12 cellular contexts compared by ENCODE assay signal in the genomic region with DNA sequence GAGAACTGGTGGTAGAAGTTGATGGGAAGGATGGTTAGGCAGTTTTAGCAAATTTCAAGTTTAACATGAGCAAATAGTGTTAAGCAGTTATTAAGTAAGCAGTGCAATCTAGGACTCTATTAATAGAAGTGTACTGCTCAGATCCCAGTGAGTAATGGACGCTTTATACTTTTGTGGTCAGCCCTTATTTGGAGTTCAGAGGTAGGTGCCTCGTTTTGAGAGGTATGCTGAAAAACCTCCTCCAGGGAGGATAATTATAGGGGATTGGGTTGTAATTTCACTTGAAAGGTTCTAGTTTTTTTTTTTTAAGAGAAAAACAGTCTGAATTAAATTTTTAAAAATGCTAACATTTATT. TPM values are rescaled to one million over a fixed set of nuclear protein-coding genes. Genes with fewer than 3 reads are reported as not detected.
DNase-seq lines count a peak whose midpoint lies in the region; ATAC-seq and TF ChIP-seq lines count a peak whose summit lies in the region.
"Had no signal": no experiment of that assay in that cellular context is flagged by ENCODE, and none has a peak within 500 bp of the region (broad histone marks: within the 10 kb centered on the region; RNA-seq: fewer than 3 reads in every experiment).

No MANE protein-coding gene starts in this region.

- H3K9me3 ChIP-seq in psoas muscle = no peaks in the 10 kb centered on the region
- H3K9me3 ChIP-seq: tibial artery had no signal

- CTCF ChIA-PET in RWPE1 (lab: Yijun Ruan, JAX) = no interaction called here
- CTCF ChIA-PET in activated CD8-positive, alpha-beta memory T cell treated with anti-CD3 and anti-CD28 coated beads, Interleukin-2, amount 10 ng/mL, durations not matched to agents 7 days and 5 days (lab: Charles Lee) = no interaction called here

- no peak overlapping the region for H3K27ac Mint-ChIP-seq in activated CD8-positive, alpha-beta memory T cell treated with anti-CD3 and anti-CD28 coated beads, Interleukin-2, amount 10 ng/mL, durations not matched to agents 7 days and 5 days

- H3K4me1 ChIP-seq in foreskin keratinocyte (peaks cover 17% of the 10 kb centered on the region), psoas muscle (peaks cover 9% of the 10 kb centered on the region)

- H3K4me1 Mint-ChIP-seq in activated CD8-positive, alpha-beta memory T cell treated with anti-CD3 and anti-CD28 coated beads, Interleukin-2, amount 10 ng/mL, durations not matched to agents 7 days and 5 days = peaks cover 4% of the 10 kb centered on the region

- TF ChIP-seq CTCF in RWPE1 (conservative IDR thresholded peaks at IDR 0.05; ENCODE audit: low read depth) (no peak), foreskin keratinocyte (conservative IDR thresholded peaks at IDR 0.05) (no peak), psoas muscle (IDR thresholded peaks at IDR 0.05) (no peak)

- peaks cover 1% of the 10 kb centered on the region for H3K36me3 Mint-ChIP-seq in activated CD8-positive, alpha-beta memory T cell treated with anti-CD3 and anti-CD28 coated beads, Interleukin-2, amount 10 ng/mL, durations not matched to agents 7 days and 5 days

- DNase-seq in HCEC 1CT (peak; percentile 15), RWPE1 (ENCODE audit: low spot score) (peak; percentile 14), foreskin keratinocyte (peak; percentile 42 to 60), psoas muscle (no peak), substantia nigra (lab: John Stamatoyannopoulos, UW) (no peak), DMS 273 treated with DMSO at 0.1 percent for 48 hours (lab: John Stamatoyannopoulos, UW) (no peak), caudate nucleus (lab: John Stamatoyannopoulos, UW) (no peak)
- no peak for DNase-seq in activated CD8-positive, alpha-beta memory T cell treated with anti-CD3 and anti-CD28 coated beads, Interleukin-2, amount 10 ng/mL, durations not matched to agents 7 days and 5 days
- DNase-seq: activated CD8-positive, alpha-beta memory T cell treated with anti-CD3 and anti-CD28 coated beads for 24 hours; hypothalamus; NCI-H2081 treated with DMSO at 0.1 percent for 48 hours; tibial artery had no signal

- WGBS in psoas muscle, 3 donors = 20 to 43% (median 26%) methylated on average over 2 of the region's 2 CpGs

- H3K27me3 ChIP-seq in foreskin keratinocyte (no peaks in the 10 kb centered on the region), psoas muscle (ENCODE audit: insufficient read depth in 3 of 3, low read length in 2 of 3) (no peaks in the 10 kb centered on the region)
- H3K27me3 ChIP-seq: tibial artery had no signal

- peak overlapping the region; percentile 35 for H3K4me3 ChIP-seq in psoas muscle
- H3K4me3 ChIP-seq: tibial artery had no signal

- intact Hi-C loops in psoas muscle (cut with DNase I) = no loop called here

- H3K9me3 Mint-ChIP-seq in activated CD8-positive, alpha-beta memory T cell treated with anti-CD3 and anti-CD28 coated beads, Interleukin-2, amount 10 ng/mL, durations not matched to agents 7 days and 5 days (ENCODE audit: low read depth) = no peaks in the 10 kb centered on the region

- no peaks in the 10 kb centered on the region for H3K36me3 ChIP-seq in psoas muscle (ENCODE audit: insufficient read depth in 1 of 2, low read depth in 1 of 2)
- H3K36me3 ChIP-seq: tibial artery had no signal

- ATAC-seq in foreskin keratinocyte (no peak), psoas muscle (peak; percentile 82 to 95 (median 92))
- ATAC-seq in activated CD8-positive, alpha-beta memory T cell treated with anti-CD3 and anti-CD28 coated beads, Interleukin-2, amount 10 ng/mL, durations not matched to agents 7 days and 5 days = no peak

- no peaks in the 10 kb centered on the region for H3K27me3 Mint-ChIP-seq in activated CD8-positive, alpha-beta memory T cell treated with anti-CD3 and anti-CD28 coated beads, Interleukin-2, amount 10 ng/mL, durations not matched to agents 7 days and 5 days

- POLR2A ChIA-PET in RWPE1 (lab: Yijun Ruan, JAX; ENCODE audit: low non-redundant PET) = no interaction called here

- H3K27ac ChIP-seq in RWPE1 (no peak overlapping the region), foreskin keratinocyte (peak overlapping the region; percentile 78), psoas muscle (peak overlapping the region; percentile 66), substantia nigra (ENCODE audit: low read depth, low read length, poor library complexity, severe bottlenecking) (no peak overlapping the region), caudate nucleus (ENCODE audit: low read depth, low read length) (no peak overlapping the region)

- no peak overlapping the region for H3K4me3 Mint-ChIP-seq in activated CD8-positive, alpha-beta memory T cell treated with anti-CD3 and anti-CD28 coated beads, Interleukin-2, amount 10 ng/mL, durations not matched to agents 7 days and 5 days

RNA-seq across cellular contexts. Expression of a gene that starts 33.5 kb away (rescaled TPM):
- total RNA-seq in foreskin keratinocyte (1.3 and 1.9 TPM in 2 replicates), psoas muscle (10 to 100 TPM; 13.5 to 20.4 (median 16.7) TPM)
- polyA plus RNA-seq in foreskin keratinocyte (0.38 and 0.45 TPM in 2 replicates), psoas muscle (1 to 10 TPM in 1 of 3 donors, under 1 TPM in 2; 0.85 to 1.4 (median 0.86) TPM)
- total RNA-seq in activated CD8-positive, alpha-beta memory T cell treated with anti-CD3 and anti-CD28 coated beads, Interleukin-2, amount 10 ng/mL, durations not matched to agents 7 days and 5 days = 10 to 100 TPM; 12.0 to 19.3 TPM

Comparison
In these comparisons a context has a peak if more than half of its experiments do, and no peak if none do; other contexts are left out.
1. DNase-seq: peak in HCEC 1CT (single experiment), RWPE1 (single experiment) and foreskin keratinocyte (2 of 2); none in psoas muscle (0 of 2), activated CD8-positive, alpha-beta memory T cell treated with anti-CD3 and anti-CD28 coated beads, Interleukin-2, amount 10 ng/mL, durations not matched to agents 7 days and 5 days (single experiment), substantia nigra (0 of 49), DMS 273 treated with DMSO at 0.1 percent for 48 hours (single experiment) and caudate nucleus (0 of 61).
2. H3K27ac ChIP-seq: peak in foreskin keratinocyte (single experiment) and psoas muscle (single experiment); none in RWPE1 (single experiment), substantia nigra (single experiment) and caudate nucleus (single experiment).
3. ATAC-seq: peak in psoas muscle (4 of 4); none in foreskin keratinocyte (single experiment) and activated CD8-positive, alpha-beta memory T cell treated with anti-CD3 and anti-CD28 coated beads, Interleukin-2, amount 10 ng/mL, durations not matched to agents 7 days and 5 days (single experiment).